ENCODE assay signal across 24 cellular contexts in the genomic region with DNA sequence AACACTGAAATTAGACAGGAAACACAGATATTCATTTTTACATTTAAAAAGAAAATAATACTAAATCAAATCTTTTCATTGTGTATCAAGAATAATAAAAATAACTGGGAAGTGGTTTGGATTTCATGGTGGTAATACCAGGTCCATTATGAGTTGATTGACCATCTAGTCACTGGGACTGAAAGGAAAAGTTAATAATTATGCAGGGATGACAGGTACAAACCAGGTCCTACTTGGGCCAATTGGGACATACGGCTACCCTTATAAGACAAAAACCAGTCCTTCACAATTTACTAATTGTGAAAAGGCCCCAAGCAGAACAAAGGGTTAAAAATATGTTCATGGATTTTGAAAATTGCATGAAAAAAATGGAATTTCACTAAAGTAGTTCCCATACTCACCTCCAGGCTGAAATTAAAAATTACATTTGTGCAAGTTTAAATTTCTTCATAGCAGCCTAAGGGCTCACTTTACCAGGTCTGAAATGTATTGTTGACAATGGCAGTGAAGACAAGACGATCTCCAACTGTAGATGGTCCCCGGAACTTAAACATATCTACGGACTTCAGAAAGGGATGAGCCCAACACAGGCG. TPM values are rescaled to one million over a fixed set of nuclear protein-coding genes. Genes with fewer than 3 reads are reported as not detected.
"Had no signal": no experiment of that assay in that cellular context is flagged by ENCODE, and none has a peak within 500 bp of the region (broad histone marks: within the 10 kb centered on the region; RNA-seq: fewer than 3 reads in every experiment).

No MANE protein-coding gene starts in this region.

- DNase-seq: activated B cell treated with CpG ODN at 0.5 μM for 24 hours; activated CD4-positive, alpha-beta T cell treated with anti-CD3 and anti-CD28 coated beads for 1 hour; activated CD4-positive, alpha-beta T cell treated with anti-CD3 and anti-CD28 coated beads, Interleukin-2, amount 10 ng/mL, durations not matched to agents 24 days and 14 days; activated CD4-positive, alpha-beta T cell treated with anti-CD3 and anti-CD28 coated beads, Interleukin-2, amount 50 U/mL, for 48 hours; activated CD8-positive, alpha-beta memory T cell treated with anti-CD3 and anti-CD28 coated beads, Interleukin-2, amount 10 ng/mL, durations not matched to agents 7 days and 5 days; activated effector memory CD4-positive, alpha-beta T cell treated with Interleukin-2 at 50 U/mL for 16 hours; activated naive CD4-positive, alpha-beta T cell; activated T-cell treated with anti-CD3 and anti-CD28 coated beads, Interleukin-2, amount 50 U/mL, for 24 hours; aorta; caudate nucleus; Karpas-422; MM.1S; NCI-H1105 treated with DMSO at 0.1 percent for 48 hours; NCI-H1436 treated with DMSO at 0.1 percent for 48 hours; NCI-H187; NCI-H2081; NCI-H446; NCI-H524; SHP77 had no signal

- H3K4me3 ChIP-seq: breast epithelium, SJSA1 had no signal

- ATAC-seq: activated CD8-positive, alpha-beta memory T cell treated with anti-CD3 and anti-CD28 coated beads, Interleukin-2, amount 10 ng/mL, durations not matched to agents 7 days and 5 days; SK-N-SH treated with all-trans-retinoic acid at 6 μM for 48 hours had no signal

- H3K4me1 ChIP-seq: breast epithelium, SJSA1 had no signal

- H3K27me3 ChIP-seq: breast epithelium, SJSA1 had no signal

- H3K36me3 ChIP-seq: breast epithelium, SJSA1 had no signal

- H3K27ac ChIP-seq: breast epithelium, SJSA1 had no signal

- H3K9me3 ChIP-seq: breast epithelium, SJSA1 had no signal

- FAIRE-seq: RCC 7860 had no signal

RNA-seq across cellular contexts. Expression of a gene that starts 48.4 kb away (rescaled TPM):
- total RNA-seq: activated B cell treated with CpG ODN at 0.5 μM for 24 hours; activated CD4-positive, alpha-beta T cell treated with anti-CD3 and anti-CD28 coated beads, Interleukin-2, amount 10 ng/mL, durations not matched to agents 24 days and 14 days; activated CD8-positive, alpha-beta memory T cell treated with anti-CD3 and anti-CD28 coated beads, Interleukin-2, amount 10 ng/mL, durations not matched to agents 7 days and 5 days; activated T-helper 1 cell treated with anti-CD3 and anti-CD28 coated beads, Interleukin-12 subunit alpha, Interleukin-12 subunit beta, Interleukin-2, Interleukin-4 antibody, amounts not matched to agents 30 ng/mL and 10 ng/mL and 1 ng/mL, durations not matched to agents 14 hours and 24 hours and 36 hours; breast epithelium; SJSA1 had no signal
- polyA plus RNA-seq: aorta had no signal
